ENCODE assay signal across 1 cellular context in the genomic region with DNA sequence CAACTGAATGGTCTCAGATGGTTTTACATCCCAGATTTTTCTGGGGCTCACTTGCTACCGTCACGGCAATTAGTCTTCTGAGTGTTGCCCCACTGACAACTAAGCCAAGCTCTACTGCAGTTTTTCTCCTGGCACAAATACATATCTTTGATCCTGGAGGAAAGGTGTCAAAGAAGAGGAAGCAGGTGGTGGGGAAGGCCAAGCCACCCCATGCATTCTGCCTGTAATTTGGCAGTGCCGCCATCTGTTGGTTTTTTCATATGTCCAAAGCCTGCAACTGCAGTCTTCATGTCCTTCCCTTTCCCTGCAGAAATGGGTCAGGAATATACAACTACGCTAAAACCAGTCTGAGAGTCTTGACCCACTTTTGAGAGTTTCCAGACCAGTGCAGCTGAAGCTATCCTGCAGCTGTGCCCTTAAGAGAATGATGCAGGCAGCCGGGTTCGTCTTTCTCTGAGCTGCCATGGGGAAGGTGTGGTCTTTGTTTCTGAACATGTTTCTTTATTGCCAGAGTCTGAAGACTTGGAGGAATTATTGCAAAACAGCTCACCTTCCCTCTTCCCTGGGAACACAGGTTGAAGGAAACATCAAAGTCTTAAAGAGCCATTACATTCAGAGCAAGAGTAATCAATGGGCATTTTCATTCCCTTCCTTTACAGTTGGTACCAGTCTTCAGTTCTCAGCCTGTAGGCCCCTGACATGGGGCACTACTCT.
TF ChIP-seq lines count a peak whose summit lies in the region.

No MANE protein-coding gene starts in this region.

TF ChIP-seq in HepG2, 621 proteins besides CTCF, POLR2A, EP300 and RAD21 (continued from another document):
- no peak for TF ChIP-seq CREBL2 (CRISPR knock-in tag; IDR thresholded peaks at IDR 0.05; ENCODE audit: borderline replicate concordance)
